8 cellular contexts compared by ENCODE assay signal in genomic region chr22:30694171-30694637, GRCh38. TPM values are rescaled to one million over a fixed set of nuclear protein-coding genes. Genes with fewer than 3 reads are reported as not detected.
A peak's percentile ranks its signal among the peaks of the same experiment; 100 is the strongest.
DNase-seq lines count a peak whose midpoint lies in the region; ATAC-seq and TF ChIP-seq lines count a peak whose summit lies in the region.

No MANE protein-coding gene starts in this region.

- TF ChIP-seq RAD21 in HCT116 (IDR thresholded peaks at IDR 0.05; ENCODE audit: low read depth), result no peak

- intact Hi-C loops in HCT116 (cut with micrococcal nuclease), result no loop called here
- intact Hi-C loops in Panc1 (cut with micrococcal nuclease; ENCODE audit: unreplicated experiment), result no loop called here
- intact Hi-C loops in testis (cut with DNase I; ENCODE audit: low total_unique reads), result no loop called here

- H3K27me3 ChIP-seq in HCT116 (ENCODE audit: insufficient read depth, low read length) (no peaks in the 10 kb centered on the region), Panc1 (ENCODE audit: control insufficient read depth, insufficient read depth, low read length) (no peaks in the 10 kb centered on the region), testis (no peaks in the 10 kb centered on the region)

- H2AFZ ChIP-seq in HCT116 (ENCODE audit: low read depth, low read length, poor library complexity, severe bottlenecking), result no peak overlapping the region

- in situ Hi-C loops in Panc1 (cut with HindIII; ENCODE audit: low pct_unique_long_range_greater_than_20kb, low sequenced_read_pairs), result no loop called here

- peaks cover 17% of the 10 kb centered on the region; the same call in 1 of the 2 replicates for H3K79me2 ChIP-seq in HCT116 (ENCODE audit: insufficient read depth, low read length)

- ATAC-seq in HCT116 (peak; percentile 86), Panc1 (peak; percentile 81), GM21786 (IDR thresholded peaks at IDR 0.05; ENCODE audit: unreplicated experiment) (no peak)

- peak overlapping the region; percentile 83 for H3K9ac ChIP-seq in HCT116 (ENCODE audit: low read length)

- BruUV-seq in HCT116 (replicated peaks; lab: Mats Ljungman, UMichigan) (no TSS peak), Panc1 (replicated peaks; lab: Mats Ljungman, UMichigan) (no TSS peak)

- H4K20me1 ChIP-seq in HCT116 (ENCODE audit: insufficient read depth), result no peaks in the 10 kb centered on the region

- CTCF ChIA-PET in HCT116 (lab: Charles Lee) (no interaction called here), Panc1 (lab: Charles Lee) (no interaction called here)

- no peaks in the 10 kb centered on the region for H3K9me2 ChIP-seq in HCT116 (ENCODE audit: insufficient read depth)

- TF ChIP-seq POLR2A in HCT116 (IDR thresholded peaks at IDR 0.05; ENCODE audit: borderline replicate concordance, extremely low read depth, insufficient read depth, insufficient read length), result no peak
- no peak for TF ChIP-seq POLR2A in testis (IDR thresholded peaks at IDR 0.05)

- H3K4me2 ChIP-seq in HCT116 (ENCODE audit: low read length), result peak overlapping the region; percentile 90

- H3K4me3 ChIP-seq in AG09309 (ENCODE audit: control insufficient read depth, low read depth, low read length) (peak overlapping the region; percentile 66), HCT116 (replicated peaks in 1 of 2; ENCODE audit: low read depth in 1 of 2, low read length in 2 of 2) (peak overlapping the region; percentile 66 to 80), Panc1 (ENCODE audit: low read depth in 2 of 2, low read length in 2 of 2) (peak overlapping the region; percentile 54 to 65), testis (peak overlapping the region; percentile 56 to 73)

- 0 to 1% methylated on average over 11 to 37 of the region's 38 CpGs for WGBS in testis, 2 donors

- no peak for DNase-seq in AG09309 (ENCODE audit: low read depth)
- DNase-seq in HCT116 (ENCODE audit: low read depth, low spot score), result peak; percentile 29
- DNase-seq in Panc1 (ENCODE audit: low read depth, low spot score), result no peak
- DNase-seq in activated naive CD4-positive, alpha-beta T cell (lab: John Stamatoyannopoulos, UW), result peak in 3 of 4 experiments; percentile 8 to 50 (median 26)
- DNase-seq in globus pallidus (ENCODE audit: low spot score), result peak; percentile 69
- peak in 48 of 56 donors; percentile 25 to 75 (median 58) for DNase-seq in nucleus accumbens (lab: John Stamatoyannopoulos, UW)
- DNase-seq in testis, result peak; percentile 77

- H3K9me3 ChIP-seq in HCT116 (ENCODE audit: control insufficient read depth in 1 of 2, insufficient read depth in 1 of 2, low read depth in 1 of 2, low read length in 2 of 2), result no peaks in the 10 kb centered on the region
- H3K9me3 ChIP-seq in Panc1 (ENCODE audit: control insufficient read depth, insufficient read depth, low read depth, low read length), result no peaks in the 10 kb centered on the region
- H3K9me3 ChIP-seq in testis, result no peaks in the 10 kb centered on the region

- H3K27ac ChIP-seq in HCT116 (ENCODE audit: low read depth, low read length) (peak overlapping the region; percentile 75), Panc1 (ENCODE audit: low read length) (peak overlapping the region; percentile 69), testis (peak overlapping the region; percentile 77 to 81)

- RAD21 ChIA-PET in HCT116 (lab: Charles Lee; ENCODE audit: low non-redundant PET in 1 of 2, low total read pairs in 2 of 2, uncharacterized antibody in 2 of 2, unreplicated experiment in 2 of 2), result no interaction called here

- peaks cover 19 to 40% of the 10 kb centered on the region in 2 experiments for H3K4me1 ChIP-seq in HCT116 (ENCODE audit: control insufficient read depth in 1 of 2, insufficient read depth in 2 of 2, low read length in 2 of 2)
- no peaks in the 10 kb centered on the region; the same call in 1 of the 2 replicates for H3K4me1 ChIP-seq in Panc1 (ENCODE audit: control insufficient read depth, insufficient read depth, low read length)
- no peaks in the 10 kb centered on the region for H3K4me1 ChIP-seq in testis

- H3K36me3 ChIP-seq in HCT116 (ENCODE audit: control insufficient read depth in 1 of 2, insufficient read depth in 2 of 2, low read length in 2 of 2), result no peaks in the 10 kb centered on the region
- H3K36me3 ChIP-seq in Panc1 (ENCODE audit: control insufficient read depth, insufficient read depth, low read length), result no peaks in the 10 kb centered on the region
- H3K36me3 ChIP-seq in testis (ENCODE audit: low read depth, missing control alignments), result no peaks in the 10 kb centered on the region

- POLR2A ChIA-PET in HCT116 (lab: Charles Lee) (no interaction called here), Panc1 (lab: Charles Lee) (interaction anchor here (0.5 kb wide), 1 partner anchor 59 kb away, joined by 7 read pairs; no protein-coding TSS in a partner anchor)

- TF ChIP-seq CTCF in AG09309 (IDR thresholded peaks at IDR 0.05; ENCODE audit: control insufficient read depth, insufficient read depth, low read depth, low read length, missing control alignments) (no peak), HCT116 (IDR thresholded peaks at IDR 0.05 in 2 of 3, conservative IDR thresholded peaks at IDR 0.05 in 1 of 3; ENCODE audit: borderline replicate concordance in 1 of 3, insufficient read depth in 1 of 3, low read depth in 2 of 3, low read length in 2 of 3) (no peak), Panc1 (IDR thresholded peaks at IDR 0.05) (no peak), testis (IDR thresholded peaks at IDR 0.05) (no peak)

TF ChIP-seq in HCT116, 20 proteins besides CTCF, POLR2A, EP300 and RAD21 (continues in another document):
- TF ChIP-seq ZNF274 (IDR thresholded peaks at IDR 0.05; ENCODE audit: low read depth, low read length), result no peak
- no peak for TF ChIP-seq SIN3A (IDR thresholded peaks at IDR 0.05; ENCODE audit: low read depth)
- TF ChIP-seq JUND (IDR thresholded peaks at IDR 0.05), result no peak
- no peak for TF ChIP-seq ELF1 (IDR thresholded peaks at IDR 0.05; ENCODE audit: borderline replicate concordance, low read depth)
- no peak for TF ChIP-seq EGR1 (IDR thresholded peaks at IDR 0.05; ENCODE audit: low read depth)
- no peak for TF ChIP-seq SRF (IDR thresholded peaks at IDR 0.05; ENCODE audit: low read depth)
- TF ChIP-seq REST (IDR thresholded peaks at IDR 0.05; ENCODE audit: low read depth), result no peak
- no peak for TF ChIP-seq EZH2phosphoT487 (IDR thresholded peaks at IDR 0.05; ENCODE audit: borderline replicate concordance)
- TF ChIP-seq ZFX (IDR thresholded peaks at IDR 0.05), result peak; percentile 12; the same call in 1 of the 2 replicates
- TF ChIP-seq FOSL1 (IDR thresholded peaks at IDR 0.05; ENCODE audit: low read depth), result no peak
- TF ChIP-seq EZH2 (IDR thresholded peaks at IDR 0.05), result no peak

RNA-seq across cellular contexts. Expression of gene OSBP2, which starts 0.5 kb away (rescaled TPM):
- 12.9 TPM for total RNA-seq in HCT116 (2021; ENCODE audit: unreplicated experiment)
- polyA plus RNA-seq in HCT116 (2012), result 11.6 and 13.4 TPM in 2 replicates
- 4.7 TPM for total RNA-seq in Panc1 (2021; ENCODE audit: unreplicated experiment)
- polyA plus RNA-seq in Panc1 (2012; ENCODE audit: insufficient read length), result 8.6 TPM
- 10 to 100 TPM; 39.5 to 45.4 TPM for total RNA-seq in testis
- polyA plus RNA-seq in testis (ENCODE audit: insufficient read depth, low read depth, low replicate concordance), result 68.0 TPM

RNA-seq across cellular contexts. Expression of gene DUSP18, which starts 26.5 kb away (rescaled TPM):
- 9.7 TPM for total RNA-seq in HCT116 (2021; ENCODE audit: unreplicated experiment)
- 8.3 and 8.6 TPM in 2 replicates for polyA plus RNA-seq in HCT116 (2012)
- 15.4 TPM for total RNA-seq in Panc1 (2021; ENCODE audit: unreplicated experiment)
- polyA plus RNA-seq in Panc1 (2012; ENCODE audit: insufficient read length), result 10.4 TPM
- 10 to 100 TPM; 29.2 to 42.4 TPM for total RNA-seq in testis
- 53.9 TPM for polyA plus RNA-seq in testis (ENCODE audit: insufficient read depth, low read depth, low replicate concordance)

RNA-seq across cellular contexts. Expression of gene SLC35E4, which starts 58.6 kb away (rescaled TPM):
- total RNA-seq in HCT116 (2021; ENCODE audit: unreplicated experiment) (6.2 TPM), Panc1 (2021; ENCODE audit: unreplicated experiment) (5.5 TPM), testis (10 to 100 TPM; 11.6 TPM)
- polyA plus RNA-seq in HCT116 (2012), result 5.4 and 5.9 TPM in 2 replicates
- polyA plus RNA-seq in Panc1 (2012; ENCODE audit: insufficient read length), result 6.9 TPM
- polyA plus RNA-seq in testis (ENCODE audit: insufficient read depth, low read depth, low replicate concordance), result 35.9 TPM

Comparison
In these comparisons a context has a peak if more than half of its experiments do, and no peak if none do; other contexts are left out.
1. DNase-seq: peak in HCT116 (single experiment), activated naive CD4-positive, alpha-beta T cell (3 of 4), globus pallidus (single experiment), nucleus accumbens (48 of 56) and testis (single experiment); none in AG09309 (single experiment) and Panc1 (single experiment).
2. Peak in every context shown above with its lines, with median percentiles within 50 percentile points of each other: H3K4me3 ChIP-seq and H3K27ac ChIP-seq.